Comparison of ENCODE assay signal across 8 cellular contexts in genomic region chr14:74324945-74325361, GRCh38. TPM values are rescaled to one million over a fixed set of nuclear protein-coding genes. Genes with fewer than 3 reads are reported as not detected.
A peak's percentile ranks its signal among the peaks of the same experiment; 100 is the strongest.
DNase-seq lines count a peak whose midpoint lies in the region; ATAC-seq and TF ChIP-seq lines count a peak whose summit lies in the region.

No MANE protein-coding gene starts in this region.

- no TSS peak for BruUV-seq in IMR-90 (replicated peaks; lab: Mats Ljungman, UMichigan)

- no peak overlapping the region for H3K4me3 Mint-ChIP-seq in activated T-cell treated with anti-CD3 and anti-CD28 coated beads, Interleukin-2, amount 50 U/mL, for 4 hours

- TF ChIP-seq CTCF in IMR-90 (conservative IDR thresholded peaks at IDR 0.05; ENCODE audit: low read depth, low read length), result peak; percentile 64
- peak; percentile 26 to 47 for TF ChIP-seq CTCF in tibial artery (IDR thresholded peaks at IDR 0.05)

- H4K5ac ChIP-seq in IMR-90 (ENCODE audit: low read depth, low read length), result no peak overlapping the region

- no peak overlapping the region for H2BK20ac ChIP-seq in IMR-90 (ENCODE audit: low read depth, low read length)

- peaks cover 18% of the 10 kb centered on the region for H3K27me3 Mint-ChIP-seq in activated T-cell treated with anti-CD3 and anti-CD28 coated beads, Interleukin-2, amount 50 U/mL, for 4 hours (ENCODE audit: low read depth)

- no peak overlapping the region for H3K9ac ChIP-seq in IMR-90 (ENCODE audit: low read depth, low read length)

- dilution Hi-C loops in IMR-90 (cut with HindIII; ENCODE audit: low sequenced_read_pairs, unreplicated experiment), result no loop called here

- H2AK9ac ChIP-seq in IMR-90 (replicated peaks; ENCODE audit: low read depth, low read length, poor library complexity), result no peak overlapping the region

- no peak overlapping the region for H2BK15ac ChIP-seq in IMR-90 (ENCODE audit: low read depth, low read length)

- no peak overlapping the region for H3K14ac ChIP-seq in IMR-90 (replicated peaks; ENCODE audit: low read depth, low read length)

- H2AK5ac ChIP-seq in IMR-90 (ENCODE audit: low read depth, low read length), result no peak overlapping the region

- no peak overlapping the region for H3K4ac ChIP-seq in IMR-90 (ENCODE audit: low read depth, low read length)

- CTCF ChIA-PET in IMR-90 (lab: Yijun Ruan, JAX), result interaction anchor here (0.9 to 1.3 kb wide), 2 partner anchors 16 to 165 kb away, joined by 3 to 5 read pairs; no protein-coding TSS in a partner anchor

- H4K20me1 ChIP-seq in IMR-90 (ENCODE audit: insufficient read depth, low read length), result no peaks in the 10 kb centered on the region

- peaks cover 5% of the 10 kb centered on the region; the same call in 1 of the 2 replicates for H3K4me1 ChIP-seq in IMR-90 (ENCODE audit: control insufficient read depth, insufficient read depth, low read length)
- H3K4me1 ChIP-seq in tibial artery, result no peaks in the 10 kb centered on the region

- H3K9me3 ChIP-seq in IMR-90 (ENCODE audit: control insufficient read depth, insufficient read depth, low read length) (no peaks in the 10 kb centered on the region), tibial artery (no peaks in the 10 kb centered on the region)

- WGBS in IMR-90 (ENCODE audit: extremely low coverage in 2 of 2, insufficient read length in 1 of 2), 2 experiments, result no CpG with 5 or more reads among the region's 3 CpGs

- TF ChIP-seq POLR2A in IMR-90 (IDR thresholded peaks at IDR 0.05; ENCODE audit: low read depth, low read length), result no peak

- H3K4me3 ChIP-seq in IMR-90 (ENCODE audit: insufficient read depth, low read depth, low read length), result no peak overlapping the region
- H3K4me3 ChIP-seq in tibial artery, result no peak overlapping the region

- peak overlapping the region; percentile 16 for H2AFZ ChIP-seq in IMR-90 (replicated peaks; ENCODE audit: low read length, poor library complexity)

- H3K9me3 Mint-ChIP-seq in activated T-cell treated with anti-CD3 and anti-CD28 coated beads, Interleukin-2, amount 50 U/mL, for 4 hours, result no peaks in the 10 kb centered on the region

- H3K18ac ChIP-seq in IMR-90 (ENCODE audit: low read depth, low read length), result no peak overlapping the region

- no peaks in the 10 kb centered on the region for H3K9me1 ChIP-seq in IMR-90 (ENCODE audit: insufficient read depth, low read length)

- H3K27me3 ChIP-seq in IMR-90 (ENCODE audit: control insufficient read depth, insufficient read depth, low read length) (peaks cover 27% of the 10 kb centered on the region), tibial artery (peaks cover 0 to 16% of the 10 kb centered on the region in 2 donors)

- no peak overlapping the region for H2BK120ac ChIP-seq in IMR-90 (ENCODE audit: low read depth, low read length)

- TF ChIP-seq RAD21 in IMR-90 (IDR thresholded peaks at IDR 0.05; ENCODE audit: low read length), result peak; percentile 43

- H3K79me1 ChIP-seq in IMR-90 (ENCODE audit: low read depth in 1 of 2, low read length in 2 of 2), result no peaks in the 10 kb centered on the region

- ATAC-seq in IMR-90 (ENCODE audit: low read depth) (peak; percentile 78), HG02623 (IDR thresholded peaks at IDR 0.05; ENCODE audit: unreplicated experiment) (no peak)
- ATAC-seq in activated T-cell treated with anti-CD3 and anti-CD28 coated beads, Interleukin-2, amount 50 U/mL, for 4 hours, result no peak

- no peaks in the 10 kb centered on the region for H3K36me3 Mint-ChIP-seq in activated T-cell treated with anti-CD3 and anti-CD28 coated beads, Interleukin-2, amount 50 U/mL, for 4 hours (ENCODE audit: insufficient read depth)

- H3K27ac ChIP-seq in IMR-90 (ENCODE audit: insufficient read depth, low read length) (no peak overlapping the region), tibial artery (no peak overlapping the region)

- no peak overlapping the region for H3K23ac ChIP-seq in IMR-90 (ENCODE audit: low read depth, low read length)

- no peak overlapping the region for H4K91ac ChIP-seq in IMR-90 (ENCODE audit: insufficient read depth, low read depth, low read length)

- no peak overlapping the region for H3K4me2 ChIP-seq in IMR-90 (ENCODE audit: low read depth, low read length)

- POLR2A ChIA-PET in IMR-90 (lab: Charles Lee; ENCODE audit: unreplicated experiment), result no interaction called here

- in situ Hi-C loops in IMR-90 (cut with MboI; ENCODE audit: low sequenced_read_pairs), result no loop called here

- no peak overlapping the region for H3K56ac ChIP-seq in IMR-90 (ENCODE audit: extremely low read depth, insufficient read depth, low read length)

- no peaks in the 10 kb centered on the region for H3K4me1 Mint-ChIP-seq in activated T-cell treated with anti-CD3 and anti-CD28 coated beads, Interleukin-2, amount 50 U/mL, for 4 hours (ENCODE audit: low read depth)

- no peaks in the 10 kb centered on the region for H3K36me3 ChIP-seq in IMR-90 (ENCODE audit: control insufficient read depth, insufficient read depth, low read length)
- H3K36me3 ChIP-seq in tibial artery, result no peaks in the 10 kb centered on the region

- H4K8ac ChIP-seq in IMR-90 (ENCODE audit: low read depth in 2 of 2, low read length in 2 of 2), result no peak overlapping the region

- intact Hi-C loops in IMR-90 (cut with micrococcal nuclease), result loop anchor here (1.0 kb wide), 1 partner anchor 154 kb away; no protein-coding TSS in a partner anchor
- intact Hi-C loops in tibial artery (cut with DNase I; ENCODE audit: low total_unique reads), result no loop called here

- H2BK5ac ChIP-seq in IMR-90 (ENCODE audit: low read depth, low read length, poor library complexity, severe bottlenecking), result no peak overlapping the region

- DNase-seq in DMS53 (lab: John Stamatoyannopoulos, UW) (peak; percentile 50), IMR-90 (peak; percentile 38), SK-N-DZ (ENCODE audit: low spot score) (peak; percentile 38), germinal center (ENCODE audit: low spot score) (peak; percentile 36), tibial artery (no peak), GOT3 (lab: John Stamatoyannopoulos, UW) (no peak)
- DNase-seq in activated T-cell treated with anti-CD3 and anti-CD28 coated beads, Interleukin-2, amount 50 U/mL, for 4 hours, result no peak

TF ChIP-seq in IMR-90, 13 proteins besides CTCF, POLR2A, EP300 and RAD21:
- peak; percentile 34 for TF ChIP-seq SMC3 (IDR thresholded peaks at IDR 0.05; ENCODE audit: low read depth, low read length)
- no peak for TF ChIP-seq CHD1 (IDR thresholded peaks at IDR 0.05; ENCODE audit: low read depth, low read length)
- TF ChIP-seq FOS (IDR thresholded peaks at IDR 0.05; ENCODE audit: low read depth, low read length), result no peak
- TF ChIP-seq MAFK (IDR thresholded peaks at IDR 0.05; ENCODE audit: low read depth, low read length), result no peak

RNA-seq across cellular contexts. Expression of gene ABCD4, which starts 22.2 kb away (rescaled TPM):
- 8.9 and 12.2 TPM in 2 replicates for total RNA-seq in IMR-90 (2012; rRNA removed)
- 16.6 and 20.4 TPM in 2 replicates for polyA plus RNA-seq in IMR-90 (2012; rRNA removed)
- polyA plus RNA-seq in IMR-90 (2012; cell fraction: cytosol; rRNA removed), result 13.6 and 14.5 TPM in 2 replicates
- 132 and 150 TPM in 2 replicates for polyA plus RNA-seq in IMR-90 (2012; cell fraction: nucleus; rRNA removed; ENCODE audit: low replicate concordance)
- 30.3 and 35.0 TPM in 2 replicates for polyA plus RNA-seq in SK-N-DZ (2014; cell fraction: cytosol; rRNA removed)
- polyA plus RNA-seq in SK-N-DZ (2014; cell fraction: nucleus; rRNA removed), result 192 and 210 TPM in 2 replicates
- total RNA-seq in activated T-cell treated with anti-CD3 and anti-CD28 coated beads, Interleukin-2, amount 50 U/mL, for 4 hours, result 10 to 100 TPM; 30.4 to 35.7 (median 32.0) TPM

RNA-seq across cellular contexts. Expression of gene VRTN, which starts 23.3 kb away (rescaled TPM):
- total RNA-seq in IMR-90 (2012; rRNA removed), result not detected in 2 replicates
- polyA plus RNA-seq in IMR-90 (2012; rRNA removed), result not detected in 2 replicates
- polyA plus RNA-seq in IMR-90 (2012; cell fraction: cytosol; rRNA removed), result not detected in 2 replicates
- polyA plus RNA-seq in IMR-90 (2012; cell fraction: nucleus; rRNA removed; ENCODE audit: low replicate concordance), result not detected in 2 replicates
- not detected in 2 replicates for polyA plus RNA-seq in SK-N-DZ (2014; cell fraction: cytosol; rRNA removed)
- not detected in 2 replicates for polyA plus RNA-seq in SK-N-DZ (2014; cell fraction: nucleus; rRNA removed)
- total RNA-seq in activated T-cell treated with anti-CD3 and anti-CD28 coated beads, Interleukin-2, amount 50 U/mL, for 4 hours, result under 1 TPM in 1 of 3 donors, not detected in 2; 0.08 TPM

Comparison
In these comparisons a context has a peak if more than half of its experiments do, and no peak if none do; other contexts are left out.
1. DNase-seq: peak in DMS53 (single experiment), IMR-90 (single experiment), SK-N-DZ (single experiment) and germinal center (single experiment); none in tibial artery (0 of 2), activated T-cell treated with anti-CD3 and anti-CD28 coated beads, Interleukin-2, amount 50 U/mL, for 4 hours (single experiment) and GOT3 (single experiment).